In the genomic region with DNA sequence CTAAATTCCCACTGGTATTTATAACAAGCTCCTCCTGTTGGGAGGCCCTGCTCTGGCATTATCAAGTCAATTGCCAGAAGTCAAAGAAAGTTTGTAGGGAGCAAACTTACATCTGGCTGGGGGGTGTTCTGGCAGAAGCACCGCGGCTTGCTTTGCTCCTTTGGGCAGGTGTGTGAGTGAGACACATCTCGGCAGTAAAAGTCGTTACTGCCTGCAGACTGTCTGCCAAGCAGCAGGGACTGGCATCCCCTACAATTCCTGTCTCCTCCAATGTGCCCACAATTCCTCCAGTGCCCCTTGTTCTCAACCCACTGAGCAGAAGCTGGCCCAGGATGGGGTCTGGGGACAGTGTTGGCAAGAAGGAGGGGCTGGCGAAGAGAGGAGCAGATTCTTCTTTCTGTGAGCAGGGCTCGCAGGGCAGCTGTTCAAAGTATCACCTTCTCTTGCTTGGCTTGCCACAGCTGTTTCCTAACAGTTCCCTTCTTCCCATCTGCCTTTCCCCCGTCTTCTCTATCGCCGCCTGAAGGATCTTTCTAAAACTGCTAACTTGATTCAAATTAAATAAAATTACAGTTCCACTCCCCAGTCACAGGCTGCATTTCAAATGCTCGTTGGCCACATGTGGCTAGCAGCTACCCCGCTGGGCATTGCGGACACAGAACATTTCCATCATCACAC, we compare ENCODE assay signal across 28 cellular contexts. TPM values are rescaled to one million over a fixed set of nuclear protein-coding genes. Genes with fewer than 3 reads are reported as not detected.
DNase-seq lines count a peak whose midpoint lies in the region; ATAC-seq and TF ChIP-seq lines count a peak whose summit lies in the region.
"Had no signal": no experiment of that assay in that cellular context is flagged by ENCODE, and none has a peak within 500 bp of the region (broad histone marks: within the 10 kb centered on the region; RNA-seq: fewer than 3 reads in every experiment).

No MANE protein-coding gene starts in this region.

- peaks cover 37% of the 10 kb centered on the region for H3K4me1 Mint-ChIP-seq in GM23338
- H3K4me1 Mint-ChIP-seq: CD4-positive, CD25-positive, alpha-beta regulatory T cell; neural crest cell had no signal

- no peaks in the 10 kb centered on the region; the same call in 2 of the 3 replicates for H3K36me3 Mint-ChIP-seq in GM23338 (ENCODE audit: low read depth)
- H3K36me3 Mint-ChIP-seq: CD4-positive, CD25-positive, alpha-beta regulatory T cell had no signal

- peak; percentile 16 for TF ChIP-seq CTCF in AG04449 (IDR thresholded peaks at IDR 0.05; ENCODE audit: insufficient read depth, low read length, missing control alignments)
- TF ChIP-seq CTCF in GM23338 (conservative IDR thresholded peaks at IDR 0.05; ENCODE audit: low read depth in 2 of 2), result peak; percentile 31 to 41; a peak in 3 of 4 replicates
- 0 out of 2 replicates have a peak, but pooled peaks have one; percentile 5 for TF ChIP-seq CTCF in VCaP (conservative IDR thresholded peaks at IDR 0.05)
- TF ChIP-seq CTCF in fibroblast of villous mesenchyme (IDR thresholded peaks at IDR 0.05; ENCODE audit: insufficient read depth, low read depth, low read length), result peak; percentile 5

- no peaks in the 10 kb centered on the region for H3K27me3 ChIP-seq in GM23338 (ENCODE audit: insufficient read depth)
- H3K27me3 ChIP-seq: dorsolateral prefrontal cortex had no signal

- H3K4me3 ChIP-seq in AG04449 (ENCODE audit: low read depth, low read length) (no peak overlapping the region), GM23338 (no peak overlapping the region), fibroblast of villous mesenchyme (ENCODE audit: low read depth, low read length) (no peak overlapping the region)
- H3K4me3 ChIP-seq: A549, dorsolateral prefrontal cortex, gastroesophageal sphincter, thoracic aorta had no signal

- H2AFZ ChIP-seq in GM23338, result no peak overlapping the region

- H3K27me3 Mint-ChIP-seq in GM23338 (ENCODE audit: insufficient read depth, low read depth, poor library complexity), result peaks cover 8% of the 10 kb centered on the region
- H3K27me3 Mint-ChIP-seq: CD4-positive, CD25-positive, alpha-beta regulatory T cell had no signal

- H3K9me2 ChIP-seq in GM23338 (ENCODE audit: insufficient read depth), result peaks cover 14% of the 10 kb centered on the region; the same call in 1 of the 2 replicates

- no peak overlapping the region for H3K27ac ChIP-seq in GM23338 (ENCODE audit: low read depth)
- H3K27ac ChIP-seq in VCaP, result no peak overlapping the region
- H3K27ac ChIP-seq: A549, dorsolateral prefrontal cortex, gastroesophageal sphincter, thoracic aorta, WERI-Rb-1 had no signal

- no peak overlapping the region for H3K4me3 Mint-ChIP-seq in GM23338
- H3K4me3 Mint-ChIP-seq: CD4-positive, CD25-positive, alpha-beta regulatory T cell; neural crest cell; T-helper 1 cell treated with Interleukin-12 subunit alpha and Interleukin-12 subunit beta and Interleukin-4 antibody, amounts not matched to agents 30 μg/mL and 1 μg/mL, for 36 hours had no signal

- CTCF ChIA-PET in AG04449 (lab: Yijun Ruan, JAX), result interaction anchor here (0.7 to 1.8 kb wide), 4 partner anchors 23 to 144 kb away, joined by 3 to 7 read pairs (median 5); a partner anchor contains a TSS

- H3K4me2 ChIP-seq in GM23338, result no peak overlapping the region
- H3K4me2 ChIP-seq: A549 had no signal

- no peaks in the 10 kb centered on the region for H3K79me2 ChIP-seq in GM23338 (replicated peaks; ENCODE audit: insufficient read depth)

- H3K4me1 ChIP-seq in GM23338 (ENCODE audit: insufficient read depth), result no peaks in the 10 kb centered on the region; the same call in 1 of the 2 replicates
- H3K4me1 ChIP-seq: A549, gastroesophageal sphincter had no signal

- no peaks in the 10 kb centered on the region; the same call in 2 of the 3 replicates for H3K9me3 Mint-ChIP-seq in GM23338
- H3K9me3 Mint-ChIP-seq: neural crest cell; T-helper 1 cell treated with Interleukin-12 subunit alpha and Interleukin-12 subunit beta and Interleukin-4 antibody, amounts not matched to agents 30 μg/mL and 1 μg/mL, for 36 hours had no signal

- H4K20me1 ChIP-seq in GM23338 (replicated peaks; ENCODE audit: insufficient read depth), result no peaks in the 10 kb centered on the region

- POLR2A ChIA-PET in AG04449 (lab: Yijun Ruan, JAX), result no interaction called here

- no peaks in the 10 kb centered on the region for H3F3A ChIP-seq in GM23338 (replicated peaks; ENCODE audit: low read depth)

- H3K27ac Mint-ChIP-seq in GM23338, result no peak overlapping the region
- H3K27ac Mint-ChIP-seq: CD4-positive, CD25-positive, alpha-beta regulatory T cell; progenitor cell of endocrine pancreas; T-helper 1 cell treated with Interleukin-12 subunit alpha and Interleukin-12 subunit beta and Interleukin-4 antibody, amounts not matched to agents 30 μg/mL and 1 μg/mL, for 36 hours had no signal

- no peak for DNase-seq in AG04449 (ENCODE audit: low read depth, low spot score)
- peak; percentile 70 for DNase-seq in GM23338 (ENCODE audit: low spot score)
- DNase-seq in fibroblast of villous mesenchyme (ENCODE audit: low read depth), result no peak
- no peak for DNase-seq in kidney tubule cell (ENCODE audit: low spot score)
- no peak for DNase-seq in COLO829 (ENCODE audit: low spot score)
- DNase-seq: activated CD8-positive, alpha-beta memory T cell treated with anti-CD3 and anti-CD28 coated beads, Interleukin-2, amount 50 U/mL, for 4 hours; activated effector memory CD4-positive, alpha-beta T cell treated with Interleukin-2 at 50 U/mL for 16 hours; CD4-positive, CD25-positive, alpha-beta regulatory T cell; DMS79 treated with DMSO at 0.1 percent for 48 hours; dorsolateral prefrontal cortex; erythroblast; left colon; NCI-H1417 treated with DMSO at 0.1 percent for 48 hours; NCI-H69; SHP77 treated with DMSO at 0.1 percent for 48 hours; small intestine; stimulated activated naive CD4-positive, alpha-beta T cell; WERI-Rb-1 had no signal

- ATAC-seq in GM23338, result peak; percentile 78
- ATAC-seq in HG03460 (IDR thresholded peaks at IDR 0.05; ENCODE audit: unreplicated experiment), result no peak
- no peak for ATAC-seq in HG02981 (IDR thresholded peaks at IDR 0.05; ENCODE audit: unreplicated experiment)
- ATAC-seq: gastroesophageal sphincter, left colon had no signal

- H3K36me3 ChIP-seq in GM23338 (ENCODE audit: insufficient read depth), result no peaks in the 10 kb centered on the region
- H3K36me3 ChIP-seq: gastroesophageal sphincter, thoracic aorta, WERI-Rb-1 had no signal

TF ChIP-seq in GM23338, 12 proteins besides CTCF, POLR2A, EP300 and RAD21:
- TF ChIP-seq POLR2AphosphoS5 (IDR thresholded peaks at IDR 0.05; ENCODE audit: low read depth), result no peak

RNA-seq across cellular contexts. Expression of a gene that starts 30.2 kb away (rescaled TPM):
- total RNA-seq in GM23338 (2014; rRNA removed; shearing (Covaris generic)), result not detected in 2 replicates
- polyA plus RNA-seq in GM23338 (2016; fragmentation: Nextera tagmentation; extraction: Ambion mirVana), result not detected in 2 replicates
- total RNA-seq in fibroblast of villous mesenchyme, result not detected in 2 replicates
- total RNA-seq: CD4-positive, CD25-positive, alpha-beta regulatory T cell; dorsolateral prefrontal cortex; gastroesophageal sphincter; H4; left colon; neural crest cell; progenitor cell of endocrine pancreas; thoracic aorta had no signal
- polyA plus RNA-seq: A549; CD4-positive, CD25-positive, alpha-beta regulatory T cell had no signal
